Comparison of ENCODE assay signal across 11 cellular contexts in the genomic region with DNA sequence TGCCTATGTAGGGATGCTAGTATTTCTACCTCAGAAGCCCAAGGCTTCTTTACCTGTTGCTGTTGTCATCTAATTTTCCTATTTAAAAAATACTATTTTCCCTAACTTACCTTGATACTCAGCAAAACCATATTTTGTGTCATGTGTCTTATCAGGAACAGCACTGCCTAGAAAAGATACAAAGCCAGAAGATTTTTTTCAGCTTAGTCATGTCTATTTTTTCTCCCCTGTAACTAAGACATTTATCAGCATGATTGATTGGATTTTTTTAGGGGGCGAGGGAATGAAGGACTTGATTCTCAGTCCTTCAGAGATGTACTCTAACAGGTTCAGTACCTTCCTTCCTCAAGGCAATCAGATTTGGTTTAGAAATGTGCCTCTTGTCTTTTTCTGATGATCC. TPM values are rescaled to one million over a fixed set of nuclear protein-coding genes. Genes with fewer than 3 reads are reported as not detected.
DNase-seq lines count a peak whose midpoint lies in the region; ATAC-seq and TF ChIP-seq lines count a peak whose summit lies in the region.
"Had no signal": no experiment of that assay in that cellular context is flagged by ENCODE, and none has a peak within 500 bp of the region (broad histone marks: within the 10 kb centered on the region; RNA-seq: fewer than 3 reads in every experiment).

No MANE protein-coding gene starts in this region.

- no peaks in the 10 kb centered on the region for H3K27me3 Mint-ChIP-seq in activated CD4-positive, alpha-beta memory T cell treated with anti-CD3 and anti-CD28 coated beads for 36 hours

- peaks cover 54% of the 10 kb centered on the region for H3K4me1 Mint-ChIP-seq in activated CD4-positive, alpha-beta memory T cell treated with anti-CD3 and anti-CD28 coated beads for 36 hours (ENCODE audit: low read depth)

- intact Hi-C loops in activated CD4-positive, alpha-beta memory T cell treated with anti-CD3 and anti-CD28 coated beads for 36 hours (cut with micrococcal nuclease): no loop called here
- intact Hi-C loops in stomach (cut with DNase I; ENCODE audit: low total_unique reads): no loop called here

- no peaks in the 10 kb centered on the region for H3K79me2 ChIP-seq in osteoblast (ENCODE audit: insufficient read depth, low read length)

- H3K36me3 ChIP-seq in HEK293 (ENCODE audit: control insufficient read depth in 2 of 2, insufficient read depth in 1 of 2, low read length in 2 of 2) (no peaks in the 10 kb centered on the region), stomach (no peaks in the 10 kb centered on the region), osteoblast (ENCODE audit: insufficient read depth, low read length) (no peaks in the 10 kb centered on the region)

- H4K20me1 ChIP-seq in osteoblast (ENCODE audit: insufficient read depth, low read length): no peaks in the 10 kb centered on the region

- POLR2A ChIA-PET in HEK293 (lab: Yijun Ruan, JAX): interaction anchor here (0.8 kb wide), 1 partner anchor 50 kb away, joined by 3 read pairs; the partner anchor contains the start of gene PATZ1
- POLR2A ChIA-PET in activated CD4-positive, alpha-beta memory T cell treated with anti-CD3 and anti-CD28 coated beads for 36 hours (lab: Charles Lee): interaction anchor here (0.9 kb wide), 1 partner anchor 10 kb away, joined by 3 read pairs; no protein-coding TSS in a partner anchor

- TF ChIP-seq POLR2A in stomach (IDR thresholded peaks at IDR 0.05): no peak

- H3K4me2 ChIP-seq in osteoblast (ENCODE audit: insufficient read depth, low read length): no peak overlapping the region

- H3K4me1 ChIP-seq in HEK293 (ENCODE audit: control insufficient read depth, insufficient read depth, low read length) (peaks cover 11% of the 10 kb centered on the region; the same call in 1 of the 2 replicates), stomach (peaks cover 17 to 60% (median 28%) of the 10 kb centered on the region in 4 donors), osteoblast (ENCODE audit: insufficient read depth, low read length) (peaks cover 23% of the 10 kb centered on the region)

- ATAC-seq in HG03565 (IDR thresholded peaks at IDR 0.05; ENCODE audit: unreplicated experiment): no peak

- WGBS in stomach, 5 donors: 32 to 58% (median 55%) methylated on average over 1 of the region's 1 CpG

- H3K27me3 ChIP-seq in stomach (no peaks in the 10 kb centered on the region), osteoblast (ENCODE audit: insufficient read depth, low read length) (peaks cover 19% of the 10 kb centered on the region)

- peak overlapping the region; percentile 25 for H3K4me3 Mint-ChIP-seq in activated CD4-positive, alpha-beta memory T cell treated with anti-CD3 and anti-CD28 coated beads for 36 hours

- no peaks in the 10 kb centered on the region for H3K9me3 ChIP-seq in HEK293 (ENCODE audit: control insufficient read depth, insufficient read depth, low read depth, low read length)
- H3K9me3 ChIP-seq in stomach: no peaks in the 10 kb centered on the region
- no peaks in the 10 kb centered on the region for H3K9me3 ChIP-seq in osteoblast (ENCODE audit: low read depth, low read length)

- CTCF ChIA-PET in HEK293 (lab: Yijun Ruan, JAX): interaction anchor here (0.6 to 9.3 kb wide), 3 partner anchors 18 to 1610 kb away, joined by 3 to 100 read pairs (median 3); no protein-coding TSS in a partner anchor
- CTCF ChIA-PET in activated CD4-positive, alpha-beta memory T cell treated with anti-CD3 and anti-CD28 coated beads for 36 hours (lab: Charles Lee): interaction anchor here (8.8 kb wide), 1 partner anchor 19 kb away, joined by 92 read pairs; no protein-coding TSS in a partner anchor

- H3K4me3 ChIP-seq in HEK293 (ENCODE audit: low read depth, low read length) (no peak overlapping the region), fibroblast of pulmonary artery (replicated peaks; ENCODE audit: low read depth, low read length) (no peak overlapping the region), stomach (no peak overlapping the region), osteoblast (ENCODE audit: insufficient read depth, low read length) (no peak overlapping the region)
- H3K4me3 ChIP-seq: lung had no signal

- no peaks in the 10 kb centered on the region for H3K36me3 Mint-ChIP-seq in activated CD4-positive, alpha-beta memory T cell treated with anti-CD3 and anti-CD28 coated beads for 36 hours

- peaks cover 2% of the 10 kb centered on the region for H3K9me3 Mint-ChIP-seq in activated CD4-positive, alpha-beta memory T cell treated with anti-CD3 and anti-CD28 coated beads for 36 hours

- no peak for DNase-seq in activated CD4-positive, alpha-beta memory T cell treated with anti-CD3 and anti-CD28 coated beads for 36 hours
- DNase-seq in fibroblast of pulmonary artery (ENCODE audit: low read depth) (peak; percentile 49), stomach (no peak), osteoblast (ENCODE audit: insufficient read length, low spot score, missing footprints) (no peak), DMS79 treated with DMSO at 0.1 percent for 48 hours (lab: John Stamatoyannopoulos, UW) (no peak)
- DNase-seq: H7, NCI-H774 had no signal

- H3K27ac ChIP-seq in HEK293 (ENCODE audit: extremely low read depth, low read depth, low read length): no peak overlapping the region
- H3K27ac ChIP-seq in stomach: peak overlapping the region in 4 of 5 donors; percentile 11 to 80 (median 70)
- no peak overlapping the region for H3K27ac ChIP-seq in osteoblast (ENCODE audit: low read depth, low read length)
- H3K27ac ChIP-seq: VCaP had no signal

- no peak overlapping the region for H2AFZ ChIP-seq in osteoblast (ENCODE audit: low read length)

- H3K27ac Mint-ChIP-seq in activated CD4-positive, alpha-beta memory T cell treated with anti-CD3 and anti-CD28 coated beads for 36 hours: peak overlapping the region; percentile 68

- no peak for TF ChIP-seq EP300 in stomach (IDR thresholded peaks at IDR 0.05)

- no peak for TF ChIP-seq CTCF in HEK293 (tag by site-specific recombination; IDR thresholded peaks at IDR 0.05)
- no peak for TF ChIP-seq CTCF in fibroblast of pulmonary artery (IDR thresholded peaks at IDR 0.05; ENCODE audit: low read length, missing control alignments)
- no peak for TF ChIP-seq CTCF in stomach (IDR thresholded peaks at IDR 0.05)
- TF ChIP-seq CTCF in osteoblast (IDR thresholded peaks at IDR 0.05; ENCODE audit: extremely low read depth, low read depth, low read length): no peak

TF ChIP-seq in HEK293, 187 proteins besides CTCF, POLR2A, EP300 and RAD21:
- 0 out of 2 replicates have a peak, but pooled peaks have one; percentile 11 for TF ChIP-seq SCRT1 (tag by site-specific recombination; IDR thresholded peaks at IDR 0.05; ENCODE audit: borderline replicate concordance)
- 0 out of 2 replicates have a peak, but pooled peaks have one; percentile 19 for TF ChIP-seq ZNF362 (tag by site-specific recombination; IDR thresholded peaks at IDR 0.05)
- no peak for TF ChIP-seq ZNF610 (tag by site-specific recombination; IDR thresholded peaks at IDR 0.05; ENCODE audit: borderline replicate concordance)
- TF ChIP-seq SP7 (tag by site-specific recombination; IDR thresholded peaks at IDR 0.05): no peak
- peak; percentile 4; the same call in 1 of the 2 replicates for TF ChIP-seq ZNF335 (tag by site-specific recombination; conservative IDR thresholded peaks at IDR 0.05)
- peak; percentile 80 for TF ChIP-seq SCRT2 (tag by site-specific recombination; IDR thresholded peaks at IDR 0.05)
TF ChIP-seq in HEK293: peak in this region for 4.

RNA-seq across cellular contexts. Expression of gene PIK3IP1, which starts 3.5 kb away (rescaled TPM):
- total RNA-seq in activated CD4-positive, alpha-beta memory T cell treated with anti-CD3 and anti-CD28 coated beads for 36 hours: 10 to 100 TPM; 18.8 to 19.1 TPM
- total RNA-seq in stomach (10 to 100 TPM in 3 of 5 donors, 1 to 10 TPM in 2; 3.5 to 53.0 (median 20.5) TPM), osteoblast (31.5 and 40.1 TPM in 2 replicates)
- 1 to 10 TPM; 6.6 to 8.5 (median 7.6) TPM for polyA plus RNA-seq in stomach

RNA-seq across cellular contexts. Expression of gene PATZ1, which starts 50.3 kb away (rescaled TPM):
- total RNA-seq in activated CD4-positive, alpha-beta memory T cell treated with anti-CD3 and anti-CD28 coated beads for 36 hours: 10 to 100 TPM; 19.8 to 20.0 TPM
- total RNA-seq in stomach: 10 to 100 TPM in 3 of 5 donors, 1 to 10 TPM in 2; 4.9 to 20.9 (median 14.1) TPM
- 10 to 100 TPM in 2 of 3 donors, 1 to 10 TPM in 1; 7.8 to 21.1 (median 13.8) TPM for polyA plus RNA-seq in stomach
- total RNA-seq in osteoblast: 13.8 and 15.2 TPM in 2 replicates

Comparison
In these comparisons a context has a peak if more than half of its experiments do, and no peak if none do; other contexts are left out.
1. H3K27ac ChIP-seq: peak in stomach (4 of 5); none in HEK293 (single experiment) and osteoblast (single experiment).